In genomic region chr12:74317078-74317581, GRCh38 we compare ENCODE assay signal across 9 cellular contexts.
DNase-seq lines count a peak whose midpoint lies in the region; ATAC-seq, FAIRE-seq and TF ChIP-seq lines count a peak whose summit lies in the region.
"Had no signal": no experiment of that assay in that cellular context is flagged by ENCODE, and none has a peak within 500 bp of the region (broad histone marks: within the 10 kb centered on the region; RNA-seq: fewer than 3 reads in every experiment).

No MANE protein-coding gene starts in this region.

- no peaks in the 10 kb centered on the region for H4K20me1 ChIP-seq in neural cell (ENCODE audit: insufficient read depth)

- peak; percentile 85 for TF ChIP-seq RAD21 in neural cell (conservative IDR thresholded peaks at IDR 0.05)

- H3K27me3 ChIP-seq in bronchial epithelial cell (ENCODE audit: control insufficient read depth, insufficient read depth, low read length) (no peaks in the 10 kb centered on the region), neural cell (ENCODE audit: insufficient read depth, low read depth, low read length) (no peaks in the 10 kb centered on the region)
- H3K27me3 ChIP-seq: adrenal gland had no signal

- H3F3A ChIP-seq in neural cell (ENCODE audit: insufficient read depth, low read length, poor library complexity, severe bottlenecking): no peaks in the 10 kb centered on the region

- no peak overlapping the region for H2AFZ ChIP-seq in neural cell (ENCODE audit: low read depth, low read length)

- FAIRE-seq in bronchial epithelial cell (lab: Jason Lieb, UNC): peak; percentile 68
- FAIRE-seq in GM12892 (lab: Jason Lieb, UNC): no peak

- TF ChIP-seq CTCF in GM12865 (IDR thresholded peaks at IDR 0.05; ENCODE audit: insufficient read depth, low read depth, low read length, missing control alignments): no peak
- peak; percentile 65 for TF ChIP-seq CTCF in bronchial epithelial cell (IDR thresholded peaks at IDR 0.05; ENCODE audit: insufficient read depth, low read length, severe bottlenecking)
- TF ChIP-seq CTCF in neural cell (IDR thresholded peaks at IDR 0.05; ENCODE audit: poor library complexity, severe bottlenecking): peak; percentile 72

- H3K9me3 ChIP-seq in neural cell (ENCODE audit: low read length): no peaks in the 10 kb centered on the region
- H3K9me3 ChIP-seq: adrenal gland had no signal

- no peak for TF ChIP-seq POLR2A in GM12892 (IDR thresholded peaks at IDR 0.05; ENCODE audit: low read depth, low read length)

- H3K27ac ChIP-seq in neural cell (ENCODE audit: low read length): no peak overlapping the region
- H3K27ac ChIP-seq: adrenal gland had no signal

- no peak overlapping the region for H3K4me2 ChIP-seq in neural cell (ENCODE audit: low read length)

- no peak for ATAC-seq in GM18519 (IDR thresholded peaks at IDR 0.05; ENCODE audit: low FRiP score, unreplicated experiment)
- no peak for ATAC-seq in HG02852 (IDR thresholded peaks at IDR 0.05; ENCODE audit: unreplicated experiment)

- H3K4me3 ChIP-seq in GM12865 (ENCODE audit: low read depth, low read length) (no peak overlapping the region), bronchial epithelial cell (ENCODE audit: low read depth, low read length) (no peak overlapping the region), neural cell (ENCODE audit: low read length) (no peak overlapping the region)
- H3K4me3 ChIP-seq: adrenal gland had no signal

- H3K36me3 ChIP-seq in bronchial epithelial cell (ENCODE audit: control insufficient read depth, insufficient read depth, low read length): no peaks in the 10 kb centered on the region
- H3K36me3 ChIP-seq in neural cell (ENCODE audit: insufficient read depth, low read length): no peaks in the 10 kb centered on the region
- H3K36me3 ChIP-seq: adrenal gland had no signal

- peak; percentile 14 for TF ChIP-seq EP300 in neural cell (conservative IDR thresholded peaks at IDR 0.05; ENCODE audit: poor library complexity, severe bottlenecking)

- H3K79me2 ChIP-seq in neural cell (replicated peaks; ENCODE audit: insufficient read depth, low read length): no peaks in the 10 kb centered on the region

- no peak overlapping the region for H3K9ac ChIP-seq in neural cell (ENCODE audit: low read length)

- H3K9me2 ChIP-seq in neural cell (ENCODE audit: insufficient read depth, low read length): no peaks in the 10 kb centered on the region

- DNase-seq in GM12865 (ENCODE audit: low read depth): peak; percentile 4
- DNase-seq in NCI-H2171 treated with DMSO at 0.1 percent for 48 hours (lab: John Stamatoyannopoulos, UW): peak; percentile 43
- DNase-seq in bronchial epithelial cell (ENCODE audit: low read depth): peak; percentile 42
- no peak for DNase-seq in mesenteric fat pad (ENCODE audit: low spot score)
- DNase-seq in GM12892 (ENCODE audit: insufficient read length): no peak

TF ChIP-seq in neural cell, 6 proteins besides CTCF, POLR2A, EP300 and RAD21:
- peak; percentile 81 for TF ChIP-seq SMC3 (conservative IDR thresholded peaks at IDR 0.05; ENCODE audit: poor library complexity)
- TF ChIP-seq, protein P1, sequence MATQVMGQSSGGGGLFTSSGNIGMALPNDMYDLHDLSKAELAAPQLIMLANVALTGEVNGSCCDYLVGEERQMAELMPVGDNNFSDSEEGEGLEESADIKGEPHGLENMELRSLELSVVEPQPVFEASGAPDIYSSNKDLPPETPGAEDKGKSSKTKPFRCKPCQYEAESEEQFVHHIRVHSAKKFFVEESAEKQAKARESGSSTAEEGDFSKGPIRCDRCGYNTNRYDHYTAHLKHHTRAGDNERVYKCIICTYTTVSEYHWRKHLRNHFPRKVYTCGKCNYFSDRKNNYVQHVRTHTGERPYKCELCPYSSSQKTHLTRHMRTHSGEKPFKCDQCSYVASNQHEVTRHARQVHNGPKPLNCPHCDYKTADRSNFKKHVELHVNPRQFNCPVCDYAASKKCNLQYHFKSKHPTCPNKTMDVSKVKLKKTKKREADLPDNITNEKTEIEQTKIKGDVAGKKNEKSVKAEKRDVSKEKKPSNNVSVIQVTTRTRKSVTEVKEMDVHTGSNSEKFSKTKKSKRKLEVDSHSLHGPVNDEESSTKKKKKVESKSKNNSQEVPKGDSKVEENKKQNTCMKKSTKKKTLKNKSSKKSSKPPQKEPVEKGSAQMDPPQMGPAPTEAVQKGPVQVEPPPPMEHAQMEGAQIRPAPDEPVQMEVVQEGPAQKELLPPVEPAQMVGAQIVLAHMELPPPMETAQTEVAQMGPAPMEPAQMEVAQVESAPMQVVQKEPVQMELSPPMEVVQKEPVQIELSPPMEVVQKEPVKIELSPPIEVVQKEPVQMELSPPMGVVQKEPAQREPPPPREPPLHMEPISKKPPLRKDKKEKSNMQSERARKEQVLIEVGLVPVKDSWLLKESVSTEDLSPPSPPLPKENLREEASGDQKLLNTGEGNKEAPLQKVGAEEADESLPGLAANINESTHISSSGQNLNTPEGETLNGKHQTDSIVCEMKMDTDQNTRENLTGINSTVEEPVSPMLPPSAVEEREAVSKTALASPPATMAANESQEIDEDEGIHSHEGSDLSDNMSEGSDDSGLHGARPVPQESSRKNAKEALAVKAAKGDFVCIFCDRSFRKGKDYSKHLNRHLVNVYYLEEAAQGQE (IDR thresholded peaks at IDR 0.05; ENCODE audit: borderline replicate concordance): no peak

Comparison
In these comparisons a context has a peak if more than half of its experiments do, and no peak if none do; other contexts are left out.
1. DNase-seq: peak in GM12865 (single experiment), NCI-H2171 treated with DMSO at 0.1 percent for 48 hours (single experiment) and bronchial epithelial cell (single experiment); none in mesenteric fat pad (single experiment) and GM12892 (single experiment).